ENCODE assay signal across 1 cellular context in the genomic region with DNA sequence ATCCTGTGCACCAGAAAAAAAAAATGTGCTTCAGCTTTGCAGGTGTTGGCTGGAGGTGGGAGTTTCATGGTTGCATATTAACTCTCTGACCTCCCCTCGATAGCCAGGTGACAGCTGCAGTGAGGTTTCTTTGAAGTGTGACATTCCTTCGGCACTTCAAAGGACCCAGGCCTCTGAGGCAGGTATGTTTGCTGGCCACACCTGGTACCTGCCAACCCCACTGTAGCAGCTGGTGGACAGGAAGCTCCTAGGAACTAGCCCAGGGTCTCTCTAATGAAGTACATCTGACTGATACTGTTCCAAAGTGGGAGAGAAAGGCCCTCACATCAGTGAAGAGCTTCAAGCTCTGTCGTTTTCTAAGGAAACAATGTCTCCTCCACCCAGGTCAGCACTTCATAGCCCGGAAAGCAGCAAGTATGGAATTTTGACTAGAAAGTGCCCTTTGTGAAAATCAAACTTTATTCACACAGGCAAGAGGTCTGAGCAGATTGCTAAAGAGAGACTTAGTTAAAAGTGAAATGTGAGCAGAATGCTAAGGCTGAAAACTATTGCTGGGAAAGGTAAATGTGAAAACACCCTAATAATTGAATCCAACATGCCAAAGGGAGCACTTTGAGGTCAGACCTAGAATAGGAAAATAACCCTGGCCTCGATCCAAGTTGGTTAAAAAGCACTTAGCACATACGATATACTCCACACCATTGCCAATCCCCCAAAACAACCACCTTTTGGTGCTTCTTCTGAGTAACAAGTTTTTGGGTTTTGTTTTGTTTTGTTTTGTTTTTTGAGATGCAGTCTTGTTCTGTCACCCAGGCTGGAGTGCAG.
TF ChIP-seq lines count a peak whose summit lies in the region.

No MANE protein-coding gene starts in this region.

TF ChIP-seq in HepG2, 621 proteins besides CTCF, POLR2A, EP300 and RAD21 (continued from another document and continues in another):
- TF ChIP-seq, protein P1, sequence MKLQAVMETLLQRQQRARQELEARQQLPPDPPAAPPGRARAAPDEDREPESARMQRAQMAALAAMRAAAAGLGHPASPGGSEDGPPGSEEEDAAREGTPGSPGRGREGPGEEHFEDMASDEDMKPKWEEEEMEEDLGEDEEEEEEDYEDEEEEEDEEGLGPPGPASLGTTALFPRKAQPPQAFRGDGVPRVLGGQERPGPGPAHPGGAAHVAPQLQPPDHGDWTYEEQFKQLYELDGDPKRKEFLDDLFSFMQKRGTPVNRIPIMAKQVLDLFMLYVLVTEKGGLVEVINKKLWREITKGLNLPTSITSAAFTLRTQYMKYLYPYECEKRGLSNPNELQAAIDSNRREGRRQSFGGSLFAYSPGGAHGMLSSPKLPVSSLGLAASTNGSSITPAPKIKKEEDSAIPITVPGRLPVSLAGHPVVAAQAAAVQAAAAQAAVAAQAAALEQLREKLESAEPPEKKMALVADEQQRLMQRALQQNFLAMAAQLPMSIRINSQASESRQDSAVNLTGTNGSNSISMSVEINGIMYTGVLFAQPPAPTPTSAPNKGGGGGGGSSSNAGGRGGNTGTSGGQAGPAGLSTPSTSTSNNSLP (IDR thresholded peaks at IDR 0.05; ENCODE audit: low read depth, low read length): no peak
- TF ChIP-seq DMAP1 (CRISPR knock-in tag; IDR thresholded peaks at IDR 0.05): peak; percentile 38; the same call in 1 of the 2 replicates
- TF ChIP-seq POGZ (CRISPR knock-in tag; IDR thresholded peaks at IDR 0.05): peak; percentile 70
- no peak for TF ChIP-seq ZNF329 (CRISPR knock-in tag; IDR thresholded peaks at IDR 0.05; ENCODE audit: low read depth)
- TF ChIP-seq, protein P2, sequence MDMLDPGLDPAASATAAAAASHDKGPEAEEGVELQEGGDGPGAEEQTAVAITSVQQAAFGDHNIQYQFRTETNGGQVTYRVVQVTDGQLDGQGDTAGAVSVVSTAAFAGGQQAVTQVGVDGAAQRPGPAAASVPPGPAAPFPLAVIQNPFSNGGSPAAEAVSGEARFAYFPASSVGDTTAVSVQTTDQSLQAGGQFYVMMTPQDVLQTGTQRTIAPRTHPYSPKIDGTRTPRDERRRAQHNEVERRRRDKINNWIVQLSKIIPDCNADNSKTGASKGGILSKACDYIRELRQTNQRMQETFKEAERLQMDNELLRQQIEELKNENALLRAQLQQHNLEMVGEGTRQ (IDR thresholded peaks at IDR 0.05; ENCODE audit: low read depth, low read length): no peak
- TF ChIP-seq, protein P2 (CRISPR knock-in tag; IDR thresholded peaks at IDR 0.05; ENCODE audit: borderline replicate concordance): no peak
- TF ChIP-seq ZMAT3 (CRISPR knock-in tag; conservative IDR thresholded peaks at IDR 0.05): no peak
- no peak for TF ChIP-seq ZNF292 (CRISPR knock-in tag; IDR thresholded peaks at IDR 0.05; ENCODE audit: borderline replicate concordance, low read depth)
- no peak for TF ChIP-seq SP2 (CRISPR knock-in tag; IDR thresholded peaks at IDR 0.05)
- peak; percentile 64 for TF ChIP-seq MTA1 (CRISPR knock-in tag; IDR thresholded peaks at IDR 0.05; ENCODE audit: borderline replicate concordance)
- TF ChIP-seq MED13 (CRISPR knock-in tag; IDR thresholded peaks at IDR 0.05): peak; percentile 81
- TF ChIP-seq ZNF674 (CRISPR knock-in tag; IDR thresholded peaks at IDR 0.05; ENCODE audit: low read depth): no peak
- TF ChIP-seq HOXA3 (CRISPR knock-in tag; IDR thresholded peaks at IDR 0.05): peak; percentile 66
- peak; percentile 91 for TF ChIP-seq NCOA2 (CRISPR knock-in tag; IDR thresholded peaks at IDR 0.05)
- TF ChIP-seq ZNF737 (CRISPR knock-in tag; IDR thresholded peaks at IDR 0.05; ENCODE audit: borderline replicate concordance): no peak
- TF ChIP-seq, protein P3, sequence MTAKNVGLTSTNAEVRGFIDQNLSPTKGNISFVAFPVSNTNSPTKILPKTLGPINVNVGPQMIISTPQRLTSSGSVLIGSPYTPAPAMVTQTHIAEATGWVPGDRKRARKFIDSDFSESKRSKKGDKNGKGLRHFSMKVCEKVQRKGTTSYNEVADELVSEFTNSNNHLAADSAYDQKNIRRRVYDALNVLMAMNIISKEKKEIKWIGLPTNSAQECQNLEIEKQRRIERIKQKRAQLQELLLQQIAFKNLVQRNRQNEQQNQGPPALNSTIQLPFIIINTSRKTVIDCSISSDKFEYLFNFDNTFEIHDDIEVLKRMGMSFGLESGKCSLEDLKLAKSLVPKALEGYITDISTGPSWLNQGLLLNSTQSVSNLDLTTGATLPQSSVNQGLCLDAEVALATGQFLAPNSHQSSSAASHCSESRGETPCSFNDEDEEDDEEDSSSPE (CRISPR knock-in tag; IDR thresholded peaks at IDR 0.05): no peak
- TF ChIP-seq, protein P4, sequence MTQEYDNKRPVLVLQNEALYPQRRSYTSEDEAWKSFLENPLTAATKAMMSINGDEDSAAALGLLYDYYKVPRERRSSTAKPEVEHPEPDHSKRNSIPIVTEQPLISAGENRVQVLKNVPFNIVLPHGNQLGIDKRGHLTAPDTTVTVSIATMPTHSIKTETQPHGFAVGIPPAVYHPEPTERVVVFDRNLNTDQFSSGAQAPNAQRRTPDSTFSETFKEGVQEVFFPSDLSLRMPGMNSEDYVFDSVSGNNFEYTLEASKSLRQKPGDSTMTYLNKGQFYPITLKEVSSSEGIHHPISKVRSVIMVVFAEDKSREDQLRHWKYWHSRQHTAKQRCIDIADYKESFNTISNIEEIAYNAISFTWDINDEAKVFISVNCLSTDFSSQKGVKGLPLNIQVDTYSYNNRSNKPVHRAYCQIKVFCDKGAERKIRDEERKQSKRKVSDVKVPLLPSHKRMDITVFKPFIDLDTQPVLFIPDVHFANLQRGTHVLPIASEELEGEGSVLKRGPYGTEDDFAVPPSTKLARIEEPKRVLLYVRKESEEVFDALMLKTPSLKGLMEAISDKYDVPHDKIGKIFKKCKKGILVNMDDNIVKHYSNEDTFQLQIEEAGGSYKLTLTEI (CRISPR knock-in tag; conservative IDR thresholded peaks at IDR 0.05): no peak
- TF ChIP-seq HOXA7 (CRISPR knock-in tag; IDR thresholded peaks at IDR 0.05): no peak
- no peak for TF ChIP-seq ZNF101 (CRISPR knock-in tag; IDR thresholded peaks at IDR 0.05; ENCODE audit: borderline replicate concordance, low read depth)
- TF ChIP-seq ZFP1 (CRISPR knock-in tag; IDR thresholded peaks at IDR 0.05): no peak
- no peak for TF ChIP-seq SATB2 (CRISPR knock-in tag; IDR thresholded peaks at IDR 0.05)
- no peak for TF ChIP-seq ZNF570 (CRISPR knock-in tag; IDR thresholded peaks at IDR 0.05; ENCODE audit: borderline replicate concordance)
- TF ChIP-seq SETDB1 (CRISPR knock-in tag; IDR thresholded peaks at IDR 0.05; ENCODE audit: borderline replicate concordance): no peak
- TF ChIP-seq ZNF652 (CRISPR knock-in tag; IDR thresholded peaks at IDR 0.05; ENCODE audit: borderline replicate concordance, low read depth): no peak; the same call in 1 of the 2 replicates
- no peak for TF ChIP-seq RARG (CRISPR knock-in tag; IDR thresholded peaks at IDR 0.05; ENCODE audit: low read depth)
- TF ChIP-seq ZKSCAN1 (IDR thresholded peaks at IDR 0.05; ENCODE audit: low read length): no peak
- no peak for TF ChIP-seq ZNF350 (CRISPR knock-in tag; IDR thresholded peaks at IDR 0.05; ENCODE audit: borderline replicate concordance, low read depth)
- TF ChIP-seq ZNF451 (CRISPR knock-in tag; IDR thresholded peaks at IDR 0.05): peak; percentile 25; the same call in 1 of the 2 replicates
- TF ChIP-seq NONO (IDR thresholded peaks at IDR 0.05): no peak
- no peak; the same call in 1 of the 2 replicates for TF ChIP-seq NONO (CRISPR knock-in tag; conservative IDR thresholded peaks at IDR 0.05)
- no peak for TF ChIP-seq ARID2 (CRISPR knock-in tag; IDR thresholded peaks at IDR 0.05; ENCODE audit: borderline replicate concordance)
- TF ChIP-seq SOX13 (IDR thresholded peaks at IDR 0.05): peak; percentile 79
- TF ChIP-seq SOX13 (CRISPR knock-in tag; conservative IDR thresholded peaks at IDR 0.05 in 1 of 2, IDR thresholded peaks at IDR 0.05 in 1 of 2): peak in 1 of 2 experiments; percentile 91; a peak in 2 of 4 replicates
- TF ChIP-seq ARNTL (CRISPR knock-in tag; IDR thresholded peaks at IDR 0.05): no peak
- no peak for TF ChIP-seq MTA3 (CRISPR knock-in tag; IDR thresholded peaks at IDR 0.05)
- no peak for TF ChIP-seq ARNT (IDR thresholded peaks at IDR 0.05)
- no peak for TF ChIP-seq RORA (CRISPR knock-in tag; IDR thresholded peaks at IDR 0.05)
- TF ChIP-seq CENPT (CRISPR knock-in tag; IDR thresholded peaks at IDR 0.05; ENCODE audit: low read depth): no peak
- 0 out of 2 replicates have a peak, but pooled peaks have one; percentile 27 for TF ChIP-seq ONECUT2 (CRISPR knock-in tag; IDR thresholded peaks at IDR 0.05)
- no peak for TF ChIP-seq MEF2D (CRISPR knock-in tag; IDR thresholded peaks at IDR 0.05)
- no peak for TF ChIP-seq HNRNPK (IDR thresholded peaks at IDR 0.05; ENCODE audit: low read depth, low read length, poor library complexity, severe bottlenecking)
- TF ChIP-seq ZNF780A (CRISPR knock-in tag; IDR thresholded peaks at IDR 0.05): no peak
- TF ChIP-seq, protein P5, sequence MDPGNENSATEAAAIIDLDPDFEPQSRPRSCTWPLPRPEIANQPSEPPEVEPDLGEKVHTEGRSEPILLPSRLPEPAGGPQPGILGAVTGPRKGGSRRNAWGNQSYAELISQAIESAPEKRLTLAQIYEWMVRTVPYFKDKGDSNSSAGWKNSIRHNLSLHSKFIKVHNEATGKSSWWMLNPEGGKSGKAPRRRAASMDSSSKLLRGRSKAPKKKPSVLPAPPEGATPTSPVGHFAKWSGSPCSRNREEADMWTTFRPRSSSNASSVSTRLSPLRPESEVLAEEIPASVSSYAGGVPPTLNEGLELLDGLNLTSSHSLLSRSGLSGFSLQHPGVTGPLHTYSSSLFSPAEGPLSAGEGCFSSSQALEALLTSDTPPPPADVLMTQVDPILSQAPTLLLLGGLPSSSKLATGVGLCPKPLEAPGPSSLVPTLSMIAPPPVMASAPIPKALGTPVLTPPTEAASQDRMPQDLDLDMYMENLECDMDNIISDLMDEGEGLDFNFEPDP (CRISPR knock-in tag; conservative IDR thresholded peaks at IDR 0.05): no peak
- TF ChIP-seq ELF1 (CRISPR knock-in tag; IDR thresholded peaks at IDR 0.05): no peak
- TF ChIP-seq, protein P6, sequence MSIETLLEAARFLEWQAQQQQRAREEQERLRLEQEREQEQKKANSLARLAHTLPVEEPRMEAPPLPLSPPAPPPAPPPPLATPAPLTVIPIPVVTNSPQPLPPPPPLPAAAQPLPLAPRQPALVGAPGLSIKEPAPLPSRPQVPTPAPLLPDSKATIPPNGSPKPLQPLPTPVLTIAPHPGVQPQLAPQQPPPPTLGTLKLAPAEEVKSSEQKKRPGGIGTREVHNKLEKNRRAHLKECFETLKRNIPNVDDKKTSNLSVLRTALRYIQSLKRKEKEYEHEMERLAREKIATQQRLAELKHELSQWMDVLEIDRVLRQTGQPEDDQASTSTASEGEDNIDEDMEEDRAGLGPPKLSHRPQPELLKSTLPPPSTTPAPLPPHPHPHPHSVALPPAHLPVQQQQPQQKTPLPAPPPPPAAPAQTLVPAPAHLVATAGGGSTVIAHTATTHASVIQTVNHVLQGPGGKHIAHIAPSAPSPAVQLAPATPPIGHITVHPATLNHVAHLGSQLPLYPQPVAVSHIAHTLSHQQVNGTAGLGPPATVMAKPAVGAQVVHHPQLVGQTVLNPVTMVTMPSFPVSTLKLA (IDR thresholded peaks at IDR 0.05): no peak
- no peak for TF ChIP-seq SMAD9 (CRISPR knock-in tag; IDR thresholded peaks at IDR 0.05)
- peak; percentile 75; the same call in 1 of the 2 replicates for TF ChIP-seq NR2F2 (IDR thresholded peaks at IDR 0.05; ENCODE audit: borderline replicate concordance, low read depth)
- TF ChIP-seq, protein P7, sequence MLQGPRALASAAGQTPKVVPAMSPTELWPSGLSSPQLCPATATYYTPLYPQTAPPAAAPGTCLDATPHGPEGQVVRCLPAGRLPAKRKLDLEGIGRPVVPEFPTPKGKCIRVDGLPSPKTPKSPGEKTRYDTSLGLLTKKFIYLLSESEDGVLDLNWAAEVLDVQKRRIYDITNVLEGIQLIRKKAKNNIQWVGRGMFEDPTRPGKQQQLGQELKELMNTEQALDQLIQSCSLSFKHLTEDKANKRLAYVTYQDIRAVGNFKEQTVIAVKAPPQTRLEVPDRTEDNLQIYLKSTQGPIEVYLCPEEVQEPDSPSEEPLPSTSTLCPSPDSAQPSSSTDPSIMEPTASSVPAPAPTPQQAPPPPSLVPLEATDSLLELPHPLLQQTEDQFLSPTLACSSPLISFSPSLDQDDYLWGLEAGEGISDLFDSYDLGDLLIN (CRISPR knock-in tag; IDR thresholded peaks at IDR 0.05; ENCODE audit: borderline replicate concordance): no peak
- TF ChIP-seq ZNF33A (CRISPR knock-in tag; IDR thresholded peaks at IDR 0.05; ENCODE audit: borderline replicate concordance): no peak
- no peak for TF ChIP-seq GTF3A (CRISPR knock-in tag; conservative IDR thresholded peaks at IDR 0.05)
- TF ChIP-seq MED1 (CRISPR knock-in tag; IDR thresholded peaks at IDR 0.05): peak; percentile 62
- TF ChIP-seq, protein P8, sequence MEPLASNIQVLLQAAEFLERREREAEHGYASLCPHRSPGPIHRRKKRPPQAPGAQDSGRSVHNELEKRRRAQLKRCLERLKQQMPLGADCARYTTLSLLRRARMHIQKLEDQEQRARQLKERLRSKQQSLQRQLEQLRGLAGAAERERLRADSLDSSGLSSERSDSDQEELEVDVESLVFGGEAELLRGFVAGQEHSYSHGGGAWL (CRISPR knock-in tag; IDR thresholded peaks at IDR 0.05): no peak
- no peak for TF ChIP-seq ZNF619 (CRISPR knock-in tag; IDR thresholded peaks at IDR 0.05)
- peak; percentile 65 for TF ChIP-seq ATF1 (CRISPR knock-in tag; IDR thresholded peaks at IDR 0.05)
- TF ChIP-seq HNRNPL (IDR thresholded peaks at IDR 0.05; ENCODE audit: low read depth, low read length): no peak
- TF ChIP-seq ZNF44 (CRISPR knock-in tag; IDR thresholded peaks at IDR 0.05): no peak
- TF ChIP-seq, protein P9, sequence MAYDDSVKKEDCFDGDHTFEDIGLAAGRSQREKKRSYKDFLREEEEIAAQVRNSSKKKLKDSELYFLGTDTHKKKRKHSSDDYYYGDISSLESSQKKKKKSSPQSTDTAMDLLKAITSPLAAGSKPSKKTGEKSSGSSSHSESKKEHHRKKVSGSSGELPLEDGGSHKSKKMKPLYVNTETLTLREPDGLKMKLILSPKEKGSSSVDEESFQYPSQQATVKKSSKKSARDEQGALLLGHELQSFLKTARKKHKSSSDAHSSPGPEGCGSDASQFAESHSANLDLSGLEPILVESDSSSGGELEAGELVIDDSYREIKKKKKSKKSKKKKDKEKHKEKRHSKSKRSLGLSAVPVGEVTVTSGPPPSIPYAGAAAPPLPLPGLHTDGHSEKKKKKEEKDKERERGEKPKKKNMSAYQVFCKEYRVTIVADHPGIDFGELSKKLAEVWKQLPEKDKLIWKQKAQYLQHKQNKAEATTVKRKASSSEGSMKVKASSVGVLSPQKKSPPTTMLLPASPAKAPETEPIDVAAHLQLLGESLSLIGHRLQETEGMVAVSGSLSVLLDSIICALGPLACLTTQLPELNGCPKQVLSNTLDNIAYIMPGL (CRISPR knock-in tag; IDR thresholded peaks at IDR 0.05; ENCODE audit: borderline replicate concordance in 1 of 2, low read depth in 1 of 2): no peak
- TF ChIP-seq REXO4 (CRISPR knock-in tag; IDR thresholded peaks at IDR 0.05; ENCODE audit: borderline replicate concordance): no peak
- TF ChIP-seq, protein P10, sequence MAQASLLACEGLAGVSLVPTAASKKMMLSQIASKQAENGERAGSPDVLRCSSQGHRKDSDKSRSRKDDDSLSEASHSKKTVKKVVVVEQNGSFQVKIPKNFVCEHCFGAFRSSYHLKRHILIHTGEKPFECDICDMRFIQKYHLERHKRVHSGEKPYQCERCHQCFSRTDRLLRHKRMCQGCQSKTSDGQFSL (CRISPR knock-in tag; IDR thresholded peaks at IDR 0.05): no peak
